ENCODE assay signal across 8 cellular contexts in genomic region chr7:66682350-66683093, GRCh38. TPM values are rescaled to one million over a fixed set of nuclear protein-coding genes. Genes with fewer than 3 reads are reported as not detected.
A peak's percentile ranks its signal among the peaks of the same experiment; 100 is the strongest.
DNase-seq lines count a peak whose midpoint lies in the region; ATAC-seq and TF ChIP-seq lines count a peak whose summit lies in the region.

No MANE protein-coding gene starts in this region.

- H4K20me1 ChIP-seq in Karpas-422 (ENCODE audit: insufficient read depth, low read depth, low read length) = no peaks in the 10 kb centered on the region

- H3K9ac ChIP-seq in Karpas-422 (ENCODE audit: low read length) = peak overlapping the region; percentile 94

- H3K4me1 Mint-ChIP-seq in MCF 10A (ENCODE audit: insufficient read depth, unreplicated experiment) = peaks cover 10% of the 10 kb centered on the region

- H3K4me3 ChIP-seq in GM08714 (ENCODE audit: low read length) (peak overlapping the region; percentile 77), Karpas-422 (ENCODE audit: low read length) (peak overlapping the region; percentile 88)

- peaks cover 29% of the 10 kb centered on the region for H3K36me3 Mint-ChIP-seq in MCF 10A (ENCODE audit: insufficient read depth, unreplicated experiment)

- CTCF ChIA-PET in MCF 10A (lab: Yijun Ruan, JAX) = interaction anchor here (0.6 kb wide), 1 partner anchor 13 kb away, joined by 3 read pairs; no protein-coding TSS in a partner anchor

- H3K27ac Mint-ChIP-seq in MCF 10A (ENCODE audit: low read depth, unreplicated experiment) = peak overlapping the region; percentile 95

- H3K36me3 ChIP-seq in Karpas-422 (ENCODE audit: insufficient read depth, low read length) = peaks cover 7% of the 10 kb centered on the region; the same call in 1 of the 2 replicates

- peak overlapping the region; percentile 21; the same call in 1 of the 2 replicates for H2AFZ ChIP-seq in Karpas-422 (ENCODE audit: low read length)

- peaks cover 88% of the 10 kb centered on the region for H3K79me2 ChIP-seq in Karpas-422 (ENCODE audit: low read length)

- no peaks in the 10 kb centered on the region for H3K9me2 ChIP-seq in Karpas-422 (replicated peaks; ENCODE audit: insufficient read depth, low read length)

- POLR2A ChIA-PET in MCF 10A (lab: Yijun Ruan, JAX) = interaction anchor here (0.7 to 5.2 kb wide), 8 partner anchors 10 to 162 kb away, joined by 3 to 57 read pairs (median 6); partner anchors contain the start of gene RABGEF1

- no peaks in the 10 kb centered on the region for H3K27me3 ChIP-seq in Karpas-422 (ENCODE audit: low read length)

- peak overlapping the region; percentile 65 for H3K4me2 ChIP-seq in Karpas-422 (ENCODE audit: low read depth, low read length, poor library complexity, severe bottlenecking)

- intact Hi-C loops in MCF 10A (cut with micrococcal nuclease) = loop anchor here (1.0 to 5.0 kb wide), 2 partner anchors 28 to 315 kb away; partner anchors contain the start of genes SBDS and TYW1

- H3K9me3 ChIP-seq in Karpas-422 (ENCODE audit: low read length) = no peaks in the 10 kb centered on the region

- peak overlapping the region; percentile 85 for H3K4me3 Mint-ChIP-seq in MCF 10A (ENCODE audit: unreplicated experiment)

- no peaks in the 10 kb centered on the region for H3K9me3 Mint-ChIP-seq in MCF 10A (ENCODE audit: unreplicated experiment)

- ATAC-seq in GM21576 (IDR thresholded peaks at IDR 0.05; ENCODE audit: unreplicated experiment) (peak; percentile 19), left lobe of liver (peak; percentile 48)

- DNase-seq in Karpas-422 = peak; percentile 63
- peak; percentile 23 for DNase-seq in MCF 10A (ENCODE audit: unreplicated experiment)
- DNase-seq in left lobe of liver (ENCODE audit: low spot score) = no peak
- DNase-seq in NCI-H510A (lab: John Stamatoyannopoulos, UW) = no peak
- no peak for DNase-seq in putamen (ENCODE audit: low spot score)

- peak overlapping the region; percentile 30 for H3K27ac ChIP-seq in Karpas-422 (ENCODE audit: low read length)
- H3K27ac ChIP-seq in temporal lobe (ENCODE audit: low read depth, low read length) = peak overlapping the region; percentile 85

- no peak for TF ChIP-seq CTCF in MCF 10A (IDR thresholded peaks at IDR 0.05; ENCODE audit: unreplicated experiment)

- H3K27me3 Mint-ChIP-seq in MCF 10A (ENCODE audit: insufficient read depth, unreplicated experiment) = no peaks in the 10 kb centered on the region

- BruUV-seq in MCF 10A (replicated peaks; lab: Mats Ljungman, UMichigan) = no TSS peak

- H3K4me1 ChIP-seq in Karpas-422 (ENCODE audit: low read length) = peaks cover 42% of the 10 kb centered on the region

RNA-seq across cellular contexts. Expression of gene KCTD7, which starts 53.8 kb away (rescaled TPM):
- total RNA-seq in Karpas-422 (2014; rRNA removed; shearing (Covaris generic); ENCODE audit: low replicate concordance) = 20.9 and 23.2 TPM in 2 replicates
- total RNA-seq in MCF 10A (2022) (3.7 and 5.5 TPM in 2 replicates), left lobe of liver (3.1 TPM), temporal lobe (39.1 TPM)

RNA-seq across cellular contexts. Expression of gene RABGEF1, which starts 58.0 kb away (rescaled TPM):
- 17.8 and 26.1 TPM in 2 replicates for total RNA-seq in Karpas-422 (2014; rRNA removed; shearing (Covaris generic); ENCODE audit: low replicate concordance)
- total RNA-seq in MCF 10A (2022) = 49.5 and 57.4 TPM in 2 replicates
- total RNA-seq in left lobe of liver = 8.4 TPM
- total RNA-seq in temporal lobe = 32.5 TPM

Comparison
In these comparisons a context has a peak if more than half of its experiments do, and no peak if none do; other contexts are left out.
1. DNase-seq: peak in Karpas-422 (single experiment) and MCF 10A (single experiment); none in left lobe of liver (single experiment), NCI-H510A (single experiment) and putamen (single experiment).